Comparison of ENCODE assay signal across 8 cellular contexts in the genomic region with DNA sequence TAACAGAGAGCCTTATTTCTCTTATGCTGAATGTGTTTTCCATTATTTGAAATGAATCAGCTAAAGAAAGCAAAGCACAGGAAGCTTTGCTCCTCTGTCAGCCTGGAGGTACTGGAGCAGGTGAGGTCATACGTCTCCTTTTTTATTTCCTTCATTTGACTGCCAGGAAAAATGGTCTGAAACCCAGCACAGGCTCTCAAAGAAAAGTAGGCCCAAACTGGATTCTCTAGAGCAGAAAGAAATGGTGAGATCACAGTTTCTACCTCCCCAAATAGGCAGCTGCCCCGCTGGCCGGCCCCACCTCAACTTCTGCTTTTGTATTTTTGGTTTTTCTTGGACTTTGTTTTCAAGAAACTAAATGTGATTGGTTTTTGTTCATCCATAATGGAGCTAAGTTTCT.
A peak's percentile ranks its signal among the peaks of the same experiment; 100 is the strongest.
DNase-seq lines count a peak whose midpoint lies in the region; ATAC-seq and TF ChIP-seq lines count a peak whose summit lies in the region.

No MANE protein-coding gene starts in this region.

- TF ChIP-seq CTCF in OCI-LY3 (IDR thresholded peaks at IDR 0.05; ENCODE audit: low read depth, low read length), result no peak

- no peaks in the 10 kb centered on the region for H3K9me3 Mint-ChIP-seq in T-helper 2 cell treated with Interferon-gamma antibody and Interleukin-4, amounts not matched to agents 5 μg/mL and 100 μg/mL, for 36 hours

- peak overlapping the region; percentile 77 for H3K4me3 Mint-ChIP-seq in T-helper 2 cell treated with Interferon-gamma antibody and Interleukin-4, amounts not matched to agents 5 μg/mL and 100 μg/mL, for 36 hours

- peaks cover 89% of the 10 kb centered on the region for H3K79me2 ChIP-seq in OCI-LY3 (ENCODE audit: low read length)

- peak overlapping the region; percentile 80 for H3K27ac Mint-ChIP-seq in T-helper 2 cell treated with Interferon-gamma antibody and Interleukin-4, amounts not matched to agents 5 μg/mL and 100 μg/mL, for 36 hours

- peak overlapping the region; percentile 74 for H3K4me2 ChIP-seq in OCI-LY3 (ENCODE audit: low read length)

- peaks cover 76% of the 10 kb centered on the region for H3K36me3 ChIP-seq in OCI-LY3 (replicated peaks; ENCODE audit: low read depth, low read length)

- H2AFZ ChIP-seq in OCI-LY3 (ENCODE audit: low read depth, low read length), result no peak overlapping the region

- H3K9me3 ChIP-seq in OCI-LY3 (ENCODE audit: insufficient read depth, low read length), result no peaks in the 10 kb centered on the region

- no peaks in the 10 kb centered on the region for H3K27me3 Mint-ChIP-seq in T-helper 2 cell treated with Interferon-gamma antibody and Interleukin-4, amounts not matched to agents 5 μg/mL and 100 μg/mL, for 36 hours (ENCODE audit: low read depth)

- H3K27ac ChIP-seq in OCI-LY3 (ENCODE audit: low read length), result peak overlapping the region; percentile 99

- DNase-seq in T-helper 2 cell treated with Interferon-gamma antibody and Interleukin-4, amounts not matched to agents 5 μg/mL and 100 μg/mL, for 36 hours (ENCODE audit: low spot score), result no peak
- DNase-seq in T-helper 2 cell (no peak), lung microvascular endothelial cell (ENCODE audit: low read depth in 2 of 2) (peak; percentile 21 to 65), DMS79 (lab: John Stamatoyannopoulos, UW) (no peak), NCI-H226 (no peak), ecto neural progenitor cell (ENCODE audit: low spot score) (no peak)

- H4K20me1 ChIP-seq in OCI-LY3 (ENCODE audit: insufficient read depth, low read length), result peaks cover 14% of the 10 kb centered on the region; the same call in 1 of the 2 replicates

- H3K4me1 Mint-ChIP-seq in T-helper 2 cell treated with Interferon-gamma antibody and Interleukin-4, amounts not matched to agents 5 μg/mL and 100 μg/mL, for 36 hours (ENCODE audit: low read depth), result peaks cover 66% of the 10 kb centered on the region

- H3K4me3 ChIP-seq in OCI-LY3 (ENCODE audit: low read length), result peak overlapping the region; percentile 49

- no peaks in the 10 kb centered on the region for H3K27me3 ChIP-seq in OCI-LY3 (ENCODE audit: low read depth, low read length)

- H3K9ac ChIP-seq in OCI-LY3 (ENCODE audit: low read length), result peak overlapping the region; percentile 90

- ATAC-seq in HG02870 (IDR thresholded peaks at IDR 0.05; ENCODE audit: unreplicated experiment), result peak; percentile 42

- peaks cover 70% of the 10 kb centered on the region for H3K4me1 ChIP-seq in OCI-LY3 (ENCODE audit: low read length)

- H3K36me3 Mint-ChIP-seq in T-helper 2 cell treated with Interferon-gamma antibody and Interleukin-4, amounts not matched to agents 5 μg/mL and 100 μg/mL, for 36 hours (ENCODE audit: low read depth), result peaks cover 83% of the 10 kb centered on the region

Comparison
In these comparisons a context has a peak if more than half of its experiments do, and no peak if none do; other contexts are left out.
1. DNase-seq: peak in lung microvascular endothelial cell (2 of 2); none in T-helper 2 cell treated with Interferon-gamma antibody and Interleukin-4, amounts not matched to agents 5 μg/mL and 100 μg/mL, for 36 hours (single experiment), T-helper 2 cell (0 of 5), DMS79 (single experiment), NCI-H226 (single experiment) and ecto neural progenitor cell (single experiment).